ENCODE assay signal across 8 cellular contexts in genomic region chr1:39539252-39539790, GRCh38. TPM values are rescaled to one million over a fixed set of nuclear protein-coding genes. Genes with fewer than 3 reads are reported as not detected.
A peak's percentile ranks its signal among the peaks of the same experiment; 100 is the strongest.
DNase-seq lines count a peak whose midpoint lies in the region; ATAC-seq and TF ChIP-seq lines count a peak whose summit lies in the region.

No MANE protein-coding gene starts in this region.

- no peak overlapping the region for H3K4me3 Mint-ChIP-seq in progenitor cell of endocrine pancreas (ENCODE audit: low read depth)

- intact Hi-C loops in adrenal gland (cut with DNase I): loop anchor here in 1 of 2 donors (5.0 kb wide), 1 partner anchor 442 kb away; no protein-coding TSS in a partner anchor
- intact Hi-C loops in heart right ventricle (cut with DNase I): loop anchor here in 6 of 10 donors (2.0 to 10.0 kb wide), 7 partner anchors 55 to 445 kb away; no protein-coding TSS in a partner anchor

- H3K36me3 ChIP-seq in adrenal gland (replicated peaks in 1 of 2) (no peaks in the 10 kb centered on the region), heart right ventricle (peaks cover 0 to 74% (median 0%) of the 10 kb centered on the region in 9 donors)

- H3K27ac ChIP-seq in RWPE1 (no peak overlapping the region), adrenal gland (no peak overlapping the region), heart right ventricle (peak overlapping the region in 4 of 10 donors; percentile 69 to 74 (median 74))

- H3K9me3 Mint-ChIP-seq in progenitor cell of endocrine pancreas (ENCODE audit: low read depth): no peaks in the 10 kb centered on the region

- TF ChIP-seq POLR2A in adrenal gland (IDR thresholded peaks at IDR 0.05): no peak

- H3K27me3 ChIP-seq in adrenal gland (no peaks in the 10 kb centered on the region), heart right ventricle (no peaks in the 10 kb centered on the region)

- POLR2A ChIA-PET in RWPE1 (lab: Yijun Ruan, JAX; ENCODE audit: low non-redundant PET): no interaction called here

- H3K9me3 ChIP-seq in adrenal gland (replicated peaks in 1 of 3) (no peaks in the 10 kb centered on the region), heart right ventricle (no peaks in the 10 kb centered on the region)

- peak; percentile 77 for TF ChIP-seq CTCF in RWPE1 (conservative IDR thresholded peaks at IDR 0.05; ENCODE audit: low read depth)
- TF ChIP-seq CTCF in adrenal gland (IDR thresholded peaks at IDR 0.05): peak; percentile 88 to 94 (median 91)
- TF ChIP-seq CTCF in heart right ventricle (IDR thresholded peaks at IDR 0.05): peak; percentile 88 to 94 (median 92)
- peak; percentile 86 for TF ChIP-seq CTCF in progenitor cell of endocrine pancreas (IDR thresholded peaks at IDR 0.05; ENCODE audit: unreplicated experiment)

- no peaks in the 10 kb centered on the region for H3K27me3 Mint-ChIP-seq in progenitor cell of endocrine pancreas

- DNase-seq in activated naive CD4-positive, alpha-beta T cell treated with Interleukin-2 at 50 U/mL for 16 hours: peak; percentile 37
- no peak for DNase-seq in activated naive CD4-positive, alpha-beta T cell treated with anti-CD3 and anti-CD28 coated beads, Interleukin-2, amount 50 U/mL, for 16 hours
- DNase-seq in LoVo (ENCODE audit: low spot score): peak; percentile 37
- peak; percentile 67 for DNase-seq in RWPE1 (ENCODE audit: low spot score)
- DNase-seq in adrenal gland: peak; percentile 76 to 89 (median 81)
- peak; percentile 42 to 70 for DNase-seq in heart right ventricle
- peak; percentile 36 for DNase-seq in progenitor cell of endocrine pancreas (ENCODE audit: low spot score, unreplicated experiment)

- H3K27ac Mint-ChIP-seq in progenitor cell of endocrine pancreas: no peak overlapping the region

- no peaks in the 10 kb centered on the region for H3K4me1 Mint-ChIP-seq in progenitor cell of endocrine pancreas (ENCODE audit: low read depth)

- H3K4me1 ChIP-seq in adrenal gland (replicated peaks in 1 of 2): peaks cover 0 to 8% of the 10 kb centered on the region in 2 donors
- peaks cover 0 to 30% (median 18%) of the 10 kb centered on the region in 9 donors for H3K4me1 ChIP-seq in heart right ventricle

- ATAC-seq in heart right ventricle (peak; percentile 79 to 92 (median 87)), GM21515 (IDR thresholded peaks at IDR 0.05; ENCODE audit: unreplicated experiment) (no peak)

- peaks cover 20% of the 10 kb centered on the region for H3K36me3 Mint-ChIP-seq in progenitor cell of endocrine pancreas (ENCODE audit: insufficient read depth)

- H3K4me3 ChIP-seq in adrenal gland: no peak overlapping the region
- no peak overlapping the region for H3K4me3 ChIP-seq in heart right ventricle

- CTCF ChIA-PET in RWPE1 (lab: Yijun Ruan, JAX): interaction anchor here (0.5 to 1.3 kb wide), 16 partner anchors 10 to 668 kb away, joined by 3 to 11 read pairs (median 3); partner anchors contain the start of gene NDUFS5

- 1 to 7% (median 7%) methylated on average over 2 to 5 of the region's 5 CpGs for WGBS in adrenal gland, 4 donors
- 3 to 5% methylated on average over 5 of the region's 5 CpGs for WGBS in heart right ventricle, 2 donors

RNA-seq across cellular contexts. Expression of gene PABPC4, which starts 37.3 kb away (rescaled TPM):
- 100 to 1,000 TPM; 108 to 354 (median 200) TPM for total RNA-seq in adrenal gland
- polyA plus RNA-seq in adrenal gland: 100 to 1,000 TPM; 285 to 347 (median 290) TPM
- 100 to 1,000 TPM; 184 to 311 (median 229) TPM for total RNA-seq in heart right ventricle
- 100 to 1,000 TPM; 143 to 188 TPM for polyA plus RNA-seq in heart right ventricle
- total RNA-seq in progenitor cell of endocrine pancreas: 324 and 325 TPM in 2 replicates

RNA-seq across cellular contexts. Expression of gene BMP8A, which starts 47.9 kb away (rescaled TPM):
- total RNA-seq in adrenal gland (1 to 10 TPM in 4 of 8 donors, under 1 TPM in 4; 0.18 to 1.7 (median 0.81) TPM), heart right ventricle (1 to 10 TPM in 4 of 10 donors, under 1 TPM in 4, not detected in 2; 0.33 to 1.8 (median 0.85) TPM), progenitor cell of endocrine pancreas (0.67 and 0.71 TPM in 2 replicates)
- polyA plus RNA-seq in adrenal gland (under 1 TPM in 2 of 3 donors, not detected in 1; 0.09 to 0.24 TPM), heart right ventricle (under 1 TPM in 1 of 2 donors, not detected in 1; 0.16 TPM)
